Comparison of ENCODE assay signal across 8 cellular contexts in genomic region chr11:130428271-130428670, GRCh38. TPM values are rescaled to one million over a fixed set of nuclear protein-coding genes. Genes with fewer than 3 reads are reported as not detected.
DNase-seq lines count a peak whose midpoint lies in the region; ATAC-seq and TF ChIP-seq lines count a peak whose summit lies in the region.
"Had no signal": no experiment of that assay in that cellular context is flagged by ENCODE, and none has a peak within 500 bp of the region (broad histone marks: within the 10 kb centered on the region; RNA-seq: fewer than 3 reads in every experiment).

ADAMTS8 (minus strand) TSS chr11:130428609; CDS start chr11:130428286, 323 bp downstream.

- H3K36me3 ChIP-seq in right atrium auricular region = no peaks in the 10 kb centered on the region

- H3K4me3 ChIP-seq in WI38 (ENCODE audit: low read depth, low read length) (peak within 1 kb of the TSS; percentile 58), right atrium auricular region (peak within 1 kb of the TSS; percentile 35 to 55), skin epidermis (peak within 1 kb of the TSS in 5 of 7 experiments; percentile 10 to 48 (median 23))

- H3K27ac ChIP-seq in right atrium auricular region = peak within 1 kb of the TSS in 1 of 2 donors; percentile 54
- peak within 1 kb of the TSS in 1 of 21 experiments; percentile 13 for H3K27ac ChIP-seq in skin epidermis

- CTCF ChIA-PET in HEK293T (lab: Yijun Ruan, JAX) = interaction anchor here (0.6 to 1.4 kb wide), 3 partner anchors 215 to 1515 kb away, joined by 3 to 5 read pairs (median 5); no protein-coding TSS in a partner anchor

- H3K4me1 ChIP-seq in right atrium auricular region = peaks cover 0 to 25% of the 10 kb centered on the region in 2 donors

- H3K9me3 ChIP-seq in right atrium auricular region = no peaks in the 10 kb centered on the region

- DNase-seq in HEK293T (ENCODE audit: extremely low spot score) = peak; percentile 35
- no peak for DNase-seq in right atrium auricular region (ENCODE audit: low spot score)

- peaks cover 0 to 4% of the 10 kb centered on the region in 2 donors for H3K27me3 ChIP-seq in right atrium auricular region

- TF ChIP-seq CTCF in WI38 (IDR thresholded peaks at IDR 0.05; ENCODE audit: low read depth, low read length) (no peak), right atrium auricular region (IDR thresholded peaks at IDR 0.05) (no peak)

- ATAC-seq in HG02981 (IDR thresholded peaks at IDR 0.05; ENCODE audit: unreplicated experiment) (no peak), GM21381 (IDR thresholded peaks at IDR 0.05; ENCODE audit: unreplicated experiment) (no peak), HG02678 (IDR thresholded peaks at IDR 0.05; ENCODE audit: unreplicated experiment) (no peak)
- ATAC-seq: esophagus mucosa had no signal

- POLR2A ChIA-PET in HEK293T (lab: Yijun Ruan, JAX) = no interaction called here

TF ChIP-seq in HEK293T, 16 proteins besides CTCF, POLR2A, EP300 and RAD21:
- TF ChIP-seq ELF4 (IDR thresholded peaks at IDR 0.05) = no peak
- no peak for TF ChIP-seq FOXK2 (IDR thresholded peaks at IDR 0.05)
- TF ChIP-seq NFRKB (IDR thresholded peaks at IDR 0.05) = no peak

RNA-seq across cellular contexts. Expression of gene ADAMTS8, which starts in this region (rescaled TPM):
- total RNA-seq in right atrium auricular region = 1 to 10 TPM; 2.5 to 7.8 TPM
